In genomic region chr16:53922067-53922804, GRCh38 we compare ENCODE assay signal across 16 cellular contexts.
"Had no signal": no experiment of that assay in that cellular context is flagged by ENCODE, and none has a peak within 500 bp of the region (broad histone marks: within the 10 kb centered on the region; RNA-seq: fewer than 3 reads in every experiment).

No MANE protein-coding gene starts in this region.

- H3K4me3 Mint-ChIP-seq: activated naive CD8-positive, alpha-beta T cell treated with anti-CD3 and anti-CD28 coated beads, Interleukin-2, amount 10 ng/mL, durations not matched to agents 7 days and 5 days; central memory CD8-positive, alpha-beta T cell; immature natural killer cell had no signal

- H3K36me3 ChIP-seq: ovary, sigmoid colon, thoracic aorta had no signal

- H3K9me3 Mint-ChIP-seq: activated naive CD8-positive, alpha-beta T cell treated with anti-CD3 and anti-CD28 coated beads, Interleukin-2, amount 10 ng/mL, durations not matched to agents 7 days and 5 days; brain; central memory CD8-positive, alpha-beta T cell; immature natural killer cell had no signal

- H3K36me3 Mint-ChIP-seq: immature natural killer cell had no signal

- H3K9me3 ChIP-seq: ovary, sigmoid colon, thoracic aorta had no signal

- H3K27ac ChIP-seq: ovary, sigmoid colon, thoracic aorta had no signal

- DNase-seq: activated CD4-positive, CD25-positive, alpha-beta regulatory T cell treated with anti-CD3 and anti-CD28 coated beads, Interleukin-2, amount 50 U/mL, for 72 hours; activated naive CD4-positive, alpha-beta T cell; activated naive CD8-positive, alpha-beta T cell treated with anti-CD3 and anti-CD28 coated beads, Interleukin-2, amount 10 ng/mL, durations not matched to agents 7 days and 5 days; cortex of kidney; effector CD8-positive, alpha-beta T cell; head of caudate nucleus; immature natural killer cell; midbrain; ovary; sigmoid colon; stimulated activated CD4-positive, alpha-beta T cell treated with anti-CD3 and anti-CD28 coated beads, Interleukin-1b, Interleukin-23, amount 100 ng/mL, for 48 hours; SW 1271; T1000 had no signal

- H3K27me3 Mint-ChIP-seq: activated naive CD8-positive, alpha-beta T cell treated with anti-CD3 and anti-CD28 coated beads, Interleukin-2, amount 10 ng/mL, durations not matched to agents 7 days and 5 days; central memory CD8-positive, alpha-beta T cell had no signal

- H3K4me1 Mint-ChIP-seq: central memory CD8-positive, alpha-beta T cell had no signal

- H3K27ac Mint-ChIP-seq: activated naive CD8-positive, alpha-beta T cell treated with anti-CD3 and anti-CD28 coated beads, Interleukin-2, amount 10 ng/mL, durations not matched to agents 7 days and 5 days had no signal

- H3K4me3 ChIP-seq: ovary, sigmoid colon, thoracic aorta had no signal

- H3K27me3 ChIP-seq: ovary, sigmoid colon had no signal
